17 cellular contexts compared by ENCODE assay signal in genomic region chr11:122672892-122673291, GRCh38. TPM values are rescaled to one million over a fixed set of nuclear protein-coding genes. Genes with fewer than 3 reads are reported as not detected.
DNase-seq lines count a peak whose midpoint lies in the region; ATAC-seq, FAIRE-seq and TF ChIP-seq lines count a peak whose summit lies in the region.
"Had no signal": no experiment of that assay in that cellular context is flagged by ENCODE, and none has a peak within 500 bp of the region (broad histone marks: within the 10 kb centered on the region; RNA-seq: fewer than 3 reads in every experiment).

No MANE protein-coding gene starts in this region.

- no TSS peak for BruUV-seq in K562 (replicated peaks; lab: Mats Ljungman, UMichigan)

- H4K20me1 ChIP-seq in K562 (replicated peaks; ENCODE audit: control insufficient read depth, insufficient read depth, low read length): no peaks in the 10 kb centered on the region

- no peak for TF ChIP-seq POLR2A in K562 (conservative IDR thresholded peaks at IDR 0.05)

- peaks cover 0 to 19% (median 16%) of the 10 kb centered on the region in 5 donors for H3K36me3 Mint-ChIP-seq in naive thymus-derived CD4-positive, alpha-beta T cell

- H3K9me1 ChIP-seq in K562 (ENCODE audit: control insufficient read depth, insufficient read depth, low read length): no peaks in the 10 kb centered on the region

- no peak for TF ChIP-seq RAD21 in K562 (CRISPR knock-in tag; conservative IDR thresholded peaks at IDR 0.05 in 1 of 2, IDR thresholded peaks at IDR 0.05 in 1 of 2)

- H3K36me3 ChIP-seq in K562 (ENCODE audit: control insufficient read depth, insufficient read depth, low read length): no peaks in the 10 kb centered on the region
- H3K36me3 ChIP-seq in naive thymus-derived CD4-positive, alpha-beta T cell (ENCODE audit: control insufficient read depth in 2 of 3, insufficient read depth in 3 of 3, low read length in 3 of 3): no peaks in the 10 kb centered on the region
- H3K36me3 ChIP-seq in upper lobe of right lung: no peaks in the 10 kb centered on the region
- H3K36me3 ChIP-seq: SJCRH30 had no signal

- H3K4me3 ChIP-seq in K562 (no peak overlapping the region), upper lobe of right lung (no peak overlapping the region)
- H3K4me3 ChIP-seq in naive thymus-derived CD4-positive, alpha-beta T cell (ENCODE audit: low read length): no peak overlapping the region
- H3K4me3 ChIP-seq: SJCRH30 had no signal

- H3K79me2 ChIP-seq in K562 (ENCODE audit: control insufficient read depth, insufficient read depth, low read length): no peaks in the 10 kb centered on the region

- DNase-seq in Right ventricle myocardium superior (peak; percentile 56), cardiac septum (ENCODE audit: low spot score) (no peak), K562 (ENCODE audit: extremely low read depth in 1 of 4, low spot score in 3 of 4) (no peak), upper lobe of right lung (no peak), NCI-H1436 treated with DMSO at 0.1 percent for 48 hours (lab: John Stamatoyannopoulos, UW) (no peak)
- DNase-seq in naive thymus-derived CD4-positive, alpha-beta T cell: no peak
- DNase-seq in stimulated activated CD4-positive, alpha-beta T cell treated with anti-CD3 and anti-CD28 coated beads, Interleukin-2, amount 100 ng/mL, for 48 hours: no peak
- DNase-seq: activated CD4-positive, alpha-beta T cell treated with anti-CD3 and anti-CD28 coated beads for 4 hours; Caco-2; effector CD8-positive, alpha-beta T cell; left cardiac atrium; NCI-H1694 treated with DMSO at 0.1 percent for 48 hours; SJCRH30; T1000 had no signal

- peaks cover 2 to 19% of the 10 kb centered on the region in 2 experiments; a peak in 4 of 5 replicates for H3K27me3 ChIP-seq in K562 (ENCODE audit: control insufficient read depth in 2 of 2, insufficient read depth in 2 of 2, low read length in 2 of 2)
- no peaks in the 10 kb centered on the region for H3K27me3 ChIP-seq in naive thymus-derived CD4-positive, alpha-beta T cell (ENCODE audit: control insufficient read depth in 2 of 2, insufficient read depth in 2 of 2, low read length in 2 of 2)
- H3K27me3 ChIP-seq in upper lobe of right lung: no peaks in the 10 kb centered on the region
- H3K27me3 ChIP-seq: SJCRH30 had no signal

- no peak for TF ChIP-seq CTCF in K562 (IDR thresholded peaks at IDR 0.05 in 2 of 3, conservative IDR thresholded peaks at IDR 0.05 in 1 of 3; ENCODE audit: insufficient read depth in 2 of 3, low read depth in 1 of 3, low read length in 3 of 3)
- TF ChIP-seq CTCF in upper lobe of right lung (IDR thresholded peaks at IDR 0.05): no peak

- H3K4me1 Mint-ChIP-seq in naive thymus-derived CD4-positive, alpha-beta T cell: peaks cover 38 to 98% (median 84%) of the 10 kb centered on the region in 7 donors

- H3K9ac ChIP-seq in K562 (ENCODE audit: insufficient read depth in 1 of 2, low read depth in 2 of 2, low read length in 2 of 2): no peak overlapping the region

- no peak for FAIRE-seq in K562 (lab: Jason Lieb, UNC)

- H3K9me3 Mint-ChIP-seq in naive thymus-derived CD4-positive, alpha-beta T cell: peaks cover 0 to 8% (median 4%) of the 10 kb centered on the region in 11 donors

- H3K4me3 Mint-ChIP-seq in naive thymus-derived CD4-positive, alpha-beta T cell: peak overlapping the region in 7 of 10 donors; percentile 2 to 74 (median 60)
- H3K4me3 Mint-ChIP-seq: stimulated activated naive CD8-positive, alpha-beta T cell treated with anti-CD3 and anti-CD28 coated beads, Interleukin-15, Interleukin-2, amounts not matched to agents 100 ng/mL and 50 ng/mL, for 24 hours had no signal

- peak overlapping the region; percentile 3 to 99 (median 92) for H3K27ac Mint-ChIP-seq in naive thymus-derived CD4-positive, alpha-beta T cell
- H3K27ac Mint-ChIP-seq: activated naive CD4-positive, alpha-beta T cell treated with anti-CD3 and anti-CD28 coated beads, Interleukin-2, amount 50 U/mL, for 72 hours; stimulated activated naive CD8-positive, alpha-beta T cell treated with anti-CD3 and anti-CD28 coated beads, Interleukin-15, Interleukin-2, amounts not matched to agents 100 ng/mL and 50 ng/mL, for 24 hours had no signal

- ATAC-seq in Right ventricle myocardium superior (ENCODE audit: poor library complexity) (peak; percentile 60), K562 (no peak), upper lobe of right lung (peak; percentile 79), GM21786 (IDR thresholded peaks at IDR 0.05; ENCODE audit: unreplicated experiment) (no peak)
- no peak for ATAC-seq in naive thymus-derived CD4-positive, alpha-beta T cell
- ATAC-seq: activated naive CD4-positive, alpha-beta T cell treated with anti-CD3 and anti-CD28 coated beads, Interleukin-2, amount 50 U/mL, for 72 hours had no signal

- H3K27me3 Mint-ChIP-seq in naive thymus-derived CD4-positive, alpha-beta T cell: peaks cover 0 to 5% (median 0%) of the 10 kb centered on the region in 5 donors
- H3K27me3 Mint-ChIP-seq: stimulated activated naive CD8-positive, alpha-beta T cell treated with anti-CD3 and anti-CD28 coated beads, Interleukin-15, Interleukin-2, amounts not matched to agents 100 ng/mL and 50 ng/mL, for 24 hours had no signal

- intact Hi-C loops in Right ventricle myocardium superior (cut with DNase I) (no loop called here), cardiac septum (cut with DNase I) (no loop called here), K562 (cut with micrococcal nuclease) (no loop called here), upper lobe of right lung (cut with DNase I) (no loop called here)
- intact Hi-C loops in naive thymus-derived CD4-positive, alpha-beta T cell (cut with micrococcal nuclease): no loop called here

- POLR2A ChIA-PET in K562 (lab: Yijun Ruan, JAX): no interaction called here
- POLR2A ChIA-PET in naive thymus-derived CD4-positive, alpha-beta T cell (lab: Charles Lee): interaction anchor here (2.4 to 4.5 kb wide), 3 partner anchors 12 to 25 kb away, joined by 6 to 64 read pairs (median 34); no protein-coding TSS in a partner anchor

- H3K27ac ChIP-seq in K562 (ENCODE audit: extremely low read depth, low read depth, low read length): no peak overlapping the region
- no peak overlapping the region for H3K27ac ChIP-seq in naive thymus-derived CD4-positive, alpha-beta T cell (ENCODE audit: low read depth, low read length)
- no peak overlapping the region for H3K27ac ChIP-seq in upper lobe of right lung
- H3K27ac ChIP-seq: SJCRH30 had no signal

- 0% methylated on average over 4 of the region's 4 CpGs for WGBS in K562 (ENCODE audit: insufficient coverage, low coverage, missing lambda C conversion rate)

- H3K4me1 ChIP-seq in K562 (replicated peaks in 1 of 2; ENCODE audit: control insufficient read depth in 2 of 2, insufficient read depth in 2 of 2, low read length in 2 of 2) (no peaks in the 10 kb centered on the region), upper lobe of right lung (peaks cover 20% of the 10 kb centered on the region)
- H3K4me1 ChIP-seq in naive thymus-derived CD4-positive, alpha-beta T cell (ENCODE audit: control insufficient read depth in 2 of 2, insufficient read depth in 2 of 2, low read length in 2 of 2): peaks cover 51 to 77% of the 10 kb centered on the region in 2 donors
- H3K4me1 ChIP-seq: SJCRH30 had no signal

- no peak overlapping the region for H2AFZ ChIP-seq in K562 (ENCODE audit: low read depth, low read length)

- in situ Hi-C loops in K562 (cut with MboI): no loop called here

- no peaks in the 10 kb centered on the region for H3K9me3 ChIP-seq in K562 (replicated peaks; ENCODE audit: control insufficient read depth, insufficient read depth, low read depth, low read length)
- no peaks in the 10 kb centered on the region for H3K9me3 ChIP-seq in naive thymus-derived CD4-positive, alpha-beta T cell (ENCODE audit: control insufficient read depth in 2 of 3, low read length in 3 of 3)
- H3K9me3 ChIP-seq in upper lobe of right lung: no peaks in the 10 kb centered on the region
- H3K9me3 ChIP-seq: SJCRH30 had no signal

- no peak overlapping the region for H3K4me2 ChIP-seq in K562 (ENCODE audit: insufficient read depth, low read length)

- CTCF ChIA-PET in K562 (lab: Yijun Ruan, JAX; ENCODE audit: low intra/inter-chr PET ratio): no interaction called here
- CTCF ChIA-PET in naive thymus-derived CD4-positive, alpha-beta T cell (lab: Charles Lee): interaction anchor here (1.9 to 4.5 kb wide), 3 partner anchors 12 to 83 kb away, joined by 5 to 29 read pairs (median 17); no protein-coding TSS in a partner anchor

- no peak for TF ChIP-seq EP300 in K562 (IDR thresholded peaks at IDR 0.05; ENCODE audit: low read length)

TF ChIP-seq in K562, 482 proteins besides CTCF, POLR2A, EP300 and RAD21 (continues in another document):
- TF ChIP-seq ESRRA (IDR thresholded peaks at IDR 0.05; ENCODE audit: borderline replicate concordance, low read depth) (no peak), PTTG1 (tag; IDR thresholded peaks at IDR 0.05; ENCODE audit: low read depth) (no peak)

RNA-seq across cellular contexts. Expression of gene UBASH3B, which starts 17.4 kb away (rescaled TPM):
- total RNA-seq in Right ventricle myocardium superior (2.5 TPM), cardiac septum (4.2 TPM), K562 (2014; rRNA removed) (0.16 TPM in 1 of 2 replicates, not detected in the other), K562 (2014; rRNA removed; fragmentation: Illumina TruSeq; extraction: Trizol) (0.04 TPM in 1 of 2 replicates, not detected in the other), K562 (2015; rRNA removed; fragmentation: Illumina TruSeq; extraction: Trizol) (0.11 TPM in 1 of 2 replicates, not detected in the other), K562 (2021) (0.31 and 0.40 TPM in 2 replicates), upper lobe of right lung (42.2 TPM)
- total RNA-seq in K562 (2011; cell fraction: chromatin; rRNA removed; ENCODE audit: low replicate concordance): not detected in 2 replicates
- total RNA-seq in K562 (2011; cell fraction: nucleolus; rRNA removed): 1.0 TPM in 1 of 2 replicates, not detected in the other
- not detected in 2 replicates for total RNA-seq in K562 (2011; cell fraction: nucleoplasm; rRNA removed)
- polyA plus RNA-seq in K562 (2011; rRNA removed) (0.08 TPM in 1 of 2 replicates, not detected in the other), K562 (2014; fragmentation: Illumina TruSeq; extraction: Trizol) (0.13 TPM in 1 of 2 replicates, not detected in the other), K562 (2014; fragmentation: Nextera tagmentation; extraction: Ambion mirVana) (under 1 TPM; 0.01 to 0.06 TPM), K562 (2014; rRNA removed) (not detected in 2 replicates)
- 0.01 and 0.25 TPM in 2 replicates for polyA plus RNA-seq in K562 (2011; cell fraction: cytosol; rRNA removed)
- 0.21 TPM in 1 of 2 replicates, not detected in the other for polyA plus RNA-seq in K562 (2011; cell fraction: nucleus; rRNA removed)
- polyA plus RNA-seq in K562 (2012): 0.03 and 0.05 TPM in 2 replicates
- polyA minus RNA-seq in K562 (2011; rRNA and poly(A)+ RNA removed): 0.09 and 0.28 TPM in 2 replicates
- 0.38 TPM in 1 of 2 replicates, not detected in the other for polyA minus RNA-seq in K562 (2011; cell fraction: cytosol; rRNA and poly(A)+ RNA removed)
- polyA minus RNA-seq in K562 (2011; cell fraction: nucleus; rRNA and poly(A)+ RNA removed): not detected in 2 replicates
- 10 to 100 TPM; 10.4 to 49.8 (median 43.2) TPM for total RNA-seq in naive thymus-derived CD4-positive, alpha-beta T cell
- polyA plus RNA-seq in naive thymus-derived CD4-positive, alpha-beta T cell: 10 to 100 TPM; 10.3 to 18.7 TPM

Comparison
In these comparisons a context has a peak if more than half of its experiments do, and no peak if none do; other contexts are left out.
1. ATAC-seq: peak in Right ventricle myocardium superior (single experiment) and upper lobe of right lung (single experiment); none in K562 (single experiment), naive thymus-derived CD4-positive, alpha-beta T cell (single experiment) and GM21786 (single experiment).